ENCODE assay signal across 7 cellular contexts in genomic region chr6:32086661-32087573, GRCh38. TPM values are rescaled to one million over a fixed set of nuclear protein-coding genes. Genes with fewer than 3 reads are reported as not detected.
DNase-seq lines count a peak whose midpoint lies in the region; ATAC-seq, FAIRE-seq and TF ChIP-seq lines count a peak whose summit lies in the region.

No MANE protein-coding gene starts in this region.

- no peaks in the 10 kb centered on the region for H3K79me2 ChIP-seq in OCI-LY3 (ENCODE audit: low read length)
- no peaks in the 10 kb centered on the region for H3K79me2 ChIP-seq in H1 (ENCODE audit: control insufficient read depth in 1 of 2, insufficient read depth in 2 of 2, low read length in 2 of 2)

- TF ChIP-seq POLR2A in H1 (IDR thresholded peaks at IDR 0.05; ENCODE audit: control extremely low read depth in 1 of 2, low read depth in 2 of 2, low read length in 2 of 2), result 0 out of 3 replicates have a peak, but pooled peaks of 1 of the 2 experiments have one; percentile 27
- TF ChIP-seq POLR2A in lower leg skin (IDR thresholded peaks at IDR 0.05), result no peak

- TF ChIP-seq EP300 in H1 (IDR thresholded peaks at IDR 0.05; ENCODE audit: borderline replicate concordance in 1 of 2, low read depth in 2 of 2, low read length in 2 of 2), result no peak

- H4K20me1 ChIP-seq in OCI-LY3 (ENCODE audit: insufficient read depth, low read length), result peaks cover 3% of the 10 kb centered on the region; the same call in 1 of the 2 replicates
- H4K20me1 ChIP-seq in H1 (replicated peaks in 1 of 2; ENCODE audit: control insufficient read depth in 1 of 2, insufficient read depth in 2 of 2, low read length in 2 of 2), result no peaks in the 10 kb centered on the region

- peaks cover 15% of the 10 kb centered on the region for H3K4me1 ChIP-seq in OCI-LY3 (ENCODE audit: low read length)
- H3K4me1 ChIP-seq in H1 (replicated peaks in 1 of 4; ENCODE audit: control insufficient read depth in 3 of 4, insufficient read depth in 4 of 4, low read length in 3 of 4), result peaks cover 0 to 16% (median 7%) of the 10 kb centered on the region in 4 experiments; a peak in 5 of 7 replicates
- H3K4me1 ChIP-seq in pancreas, result no peaks in the 10 kb centered on the region

- H2BK12ac ChIP-seq in H1 (ENCODE audit: low read depth, low read length), result peak overlapping the region; percentile 71

- H3K14ac ChIP-seq in H1 (ENCODE audit: insufficient read length), result no peak overlapping the region

- peak overlapping the region; percentile 5; the same call in 1 of the 2 replicates for H2BK20ac ChIP-seq in H1 (ENCODE audit: low read length)

- H3K56ac ChIP-seq in H1 (replicated peaks; ENCODE audit: insufficient read length, low read depth, low read length), result no peak overlapping the region

- no peak overlapping the region for H3K4ac ChIP-seq in H1 (replicated peaks; ENCODE audit: insufficient read length, low read depth, low read length)

- H4K8ac ChIP-seq in H1 (ENCODE audit: extremely low read depth, insufficient read depth, low read length), result peak overlapping the region; percentile 92

- H3K27ac ChIP-seq in OCI-LY3 (ENCODE audit: low read length) (no peak overlapping the region), H1 (ENCODE audit: low read depth, low read length) (no peak overlapping the region), pancreas (peak overlapping the region in 1 of 4 donors; percentile 5)

- intact Hi-C loops in pancreas (cut with DNase I) (no loop called here), lower leg skin (cut with DNase I; ENCODE audit: low total_unique reads) (no loop called here)

- peak overlapping the region; percentile 77 for H4K91ac ChIP-seq in H1 (replicated peaks; ENCODE audit: insufficient read length, low read length)

- no peaks in the 10 kb centered on the region for H3K9me3 ChIP-seq in OCI-LY3 (ENCODE audit: insufficient read depth, low read length)
- H3K9me3 ChIP-seq in H1 (ENCODE audit: insufficient read depth in 2 of 2, low read depth in 1 of 2, low read length in 1 of 2), result no peaks in the 10 kb centered on the region
- no peaks in the 10 kb centered on the region for H3K9me3 ChIP-seq in pancreas

- peak; percentile 65 for DNase-seq in GM19240 (ENCODE audit: insufficient read length, low spot score)
- DNase-seq in H1 (ENCODE audit: low read depth in 1 of 2, low spot score in 2 of 2), result peak in 1 of 2 experiments; percentile 63
- DNase-seq in pancreas, result peak in 1 of 6 donors; percentile 67
- DNase-seq in OCI-M2 (lab: John Stamatoyannopoulos, UW; ENCODE audit: unreplicated experiment), result no peak
- no peak for DNase-seq in midbrain (lab: John Stamatoyannopoulos, UW)
- no peak for DNase-seq in lower leg skin (ENCODE audit: low spot score in 2 of 2)

- peak overlapping the region; percentile 26 for H3K4me2 ChIP-seq in OCI-LY3 (ENCODE audit: low read length)
- H3K4me2 ChIP-seq in H1 (ENCODE audit: insufficient read depth in 1 of 2, low read depth in 2 of 2, low read length in 2 of 2), result peak overlapping the region; percentile 39 to 65; a peak in 3 of 4 replicates

- no peak overlapping the region for H3K9ac ChIP-seq in OCI-LY3 (ENCODE audit: low read length)
- H3K9ac ChIP-seq in H1 (replicated peaks in 1 of 4; ENCODE audit: extremely low read depth in 1 of 4, low read depth in 3 of 4, low read length in 3 of 4), result peak overlapping the region in 2 of 4 experiments; percentile 48 to 63; a peak in 4 of 7 replicates

- H2BK15ac ChIP-seq in H1 (ENCODE audit: low read length), result peak overlapping the region; percentile 61

- no peak for TF ChIP-seq RAD21 in H1 (IDR thresholded peaks at IDR 0.05 in 1 of 2, conservative IDR thresholded peaks at IDR 0.05 in 1 of 2; ENCODE audit: low read depth in 2 of 2, low read length in 2 of 2)

- H2AFZ ChIP-seq in OCI-LY3 (ENCODE audit: low read depth, low read length) (no peak overlapping the region), H1 (ENCODE audit: low read length) (peak overlapping the region; percentile 61; the same call in 1 of the 2 replicates)

- no peak overlapping the region for H2BK120ac ChIP-seq in H1 (replicated peaks; ENCODE audit: low read depth, low read length)

- H3K36me3 ChIP-seq in OCI-LY3 (replicated peaks; ENCODE audit: low read depth, low read length) (no peaks in the 10 kb centered on the region), H1 (ENCODE audit: control insufficient read depth in 2 of 4, insufficient read depth in 4 of 4, low read length in 3 of 4) (no peaks in the 10 kb centered on the region), pancreas (no peaks in the 10 kb centered on the region)

- H3K27me3 ChIP-seq in OCI-LY3 (ENCODE audit: low read depth, low read length), result peaks cover 72% of the 10 kb centered on the region
- H3K27me3 ChIP-seq in H1 (replicated peaks in 1 of 4; ENCODE audit: control insufficient read depth in 3 of 4, extremely low read depth in 1 of 4, insufficient read depth in 3 of 4, low read length in 3 of 4), result peaks cover 0 to 13% (median 11%) of the 10 kb centered on the region in 4 experiments; a peak in 5 of 7 replicates
- H3K27me3 ChIP-seq in pancreas, result no peaks in the 10 kb centered on the region

- POLR2A ChIA-PET in H1 (lab: Charles Lee; ENCODE audit: partially characterized antibody), result interaction anchor here (0.8 to 2.2 kb wide), 9 partner anchors 11 to 90 kb away, joined by 3 to 7 read pairs (median 4); partner anchors contain the start of genes AGPAT1, ATF6B and TNXB

- FAIRE-seq in H1 (lab: Jason Lieb, UNC), result no peak
- FAIRE-seq in pancreas (lab: Jason Lieb, UNC), result no peak

- CTCF ChIA-PET in H1 (lab: Charles Lee; ENCODE audit: partially characterized antibody), result interaction anchor here (0.6 to 7.5 kb wide), 11 partner anchors 10 to 80 kb away, joined by 3 to 61 read pairs (median 5); partner anchors contain the start of gene TNXB

- peak; percentile 20 to 40 (median 39) for ATAC-seq in pancreas

- no peaks in the 10 kb centered on the region; the same call in 1 of the 2 replicates for H3K23me2 ChIP-seq in H1 (ENCODE audit: low read depth, low read length)

- H4K5ac ChIP-seq in H1 (ENCODE audit: insufficient read length, low read depth, low read length), result peak overlapping the region; percentile 41

- TF ChIP-seq CTCF in OCI-LY3 (IDR thresholded peaks at IDR 0.05; ENCODE audit: low read depth, low read length) (no peak), H1 (IDR thresholded peaks at IDR 0.05; ENCODE audit: control extremely low read depth in 1 of 3, insufficient read depth in 1 of 3, low read depth in 1 of 3, low read length in 3 of 3) (peak in 1 of 3 experiments; percentile 20; a peak in 1 of 4 replicates), pancreas (IDR thresholded peaks at IDR 0.05) (no peak), lower leg skin (IDR thresholded peaks at IDR 0.05) (no peak)

- H3K23ac ChIP-seq in H1 (ENCODE audit: insufficient read length), result no peak overlapping the region

- 0 out of 2 replicates have a peak overlapping the region, but pooled peaks have one; percentile 49 for H2BK5ac ChIP-seq in H1 (ENCODE audit: low read depth, low read length)

- H3K4me3 ChIP-seq in OCI-LY3 (ENCODE audit: low read length) (no peak overlapping the region), H1 (ENCODE audit: extremely low read depth in 1 of 4, insufficient read depth in 2 of 4, low read depth in 3 of 4, low read length in 4 of 4) (peak overlapping the region; percentile 10 to 54 (median 18); a peak in 4 of 8 replicates), pancreas (peak overlapping the region in 1 of 4 donors; percentile 29), lower leg skin (ENCODE audit: low read depth, poor library complexity, severe bottlenecking) (no peak overlapping the region)

- WGBS in H1 (ENCODE audit: extremely low coverage in 1 of 2, insufficient coverage in 1 of 2, insufficient read length in 1 of 2, insufficient replicate concordance in 2 of 2, low coverage in 1 of 2, low lambda C conversion rate in 2 of 2, missing lambda C conversion rate in 1 of 2), 2 experiments, result 47% methylated on average over 26 of the region's 45 CpGs; no CpG with 5 or more reads in 1 of the 2 experiments
- 20 to 35% methylated on average over 28 to 45 of the region's 45 CpGs for WGBS in pancreas, 2 donors
- WGBS in lower leg skin, 2 donors, result 46 to 55% methylated on average over 8 to 15 of the region's 45 CpGs

- H3K18ac ChIP-seq in H1 (ENCODE audit: extremely low read depth, low read length), result peak overlapping the region; percentile 95

- no peaks in the 10 kb centered on the region; the same call in 1 of the 2 replicates for H3K79me1 ChIP-seq in H1 (ENCODE audit: low read depth, low read length)

- H2AK5ac ChIP-seq in H1 (ENCODE audit: low read depth, low read length), result peak overlapping the region; percentile 55; the same call in 1 of the 2 replicates

RNA-seq across cellular contexts. Expression of gene TNXB, which starts 22.2 kb away (rescaled TPM):
- 4.8 and 5.5 TPM in 2 replicates for total RNA-seq in H1 (2021; fragmentation: NEBNext Ultra II Directional; extraction: Animal tissue kit (Norgen Biotek cat#: 25700))
- polyA plus RNA-seq in H1 (2011; rRNA removed) (3.1 and 6.5 TPM in 2 replicates), pancreas (10 to 100 TPM; 13.1 to 18.6 TPM)
- 3.8 TPM for polyA plus RNA-seq in H1 (2011; cell fraction: cytosol; rRNA removed)
- polyA plus RNA-seq in H1 (2011; cell fraction: nucleus; rRNA removed), result 19.4 TPM
- 2.7 to 5.3 TPM (median 4.8 TPM) in 4 replicates for polyA plus RNA-seq in H1 (2012, experiment 1 of 2)
- 2.0 TPM for polyA plus RNA-seq in H1 (2012, experiment 2 of 2)
- 2.0 TPM for polyA plus RNA-seq in H1 (2013, experiment 1 of 2)
- 2.4 TPM for polyA plus RNA-seq in H1 (2013, experiment 2 of 2)
- 2.6 and 3.6 TPM in 2 replicates for polyA minus RNA-seq in H1 (2011; rRNA and poly(A)+ RNA removed)
- polyA minus RNA-seq in H1 (2011; cell fraction: cytosol; rRNA and poly(A)+ RNA removed), result 5.5 TPM
- 7.9 TPM for polyA minus RNA-seq in H1 (2011; cell fraction: nucleus; rRNA and poly(A)+ RNA removed)
- total RNA-seq in pancreas (10 to 100 TPM in 2 of 6 donors, 1 to 10 TPM in 4; 5.2 to 15.2 (median 7.1) TPM), lower leg skin (100 to 1,000 TPM in 1 of 4 donors, 10 to 100 TPM in 3; 24.9 to 155 (median 46.3) TPM)

RNA-seq across cellular contexts. Expression of gene ATF6B, which starts 41.1 kb away (rescaled TPM):
- 36.2 and 38.1 TPM in 2 replicates for total RNA-seq in H1 (2021; fragmentation: NEBNext Ultra II Directional; extraction: Animal tissue kit (Norgen Biotek cat#: 25700))
- polyA plus RNA-seq in H1 (2011; rRNA removed) (42.2 and 66.3 TPM in 2 replicates), pancreas (10 to 100 TPM; 54.0 to 68.0 TPM)
- polyA plus RNA-seq in H1 (2011; cell fraction: cytosol; rRNA removed), result 37.2 TPM
- polyA plus RNA-seq in H1 (2011; cell fraction: nucleus; rRNA removed), result 118 TPM
- 32.9 to 50.0 TPM (median 43.7 TPM) in 4 replicates for polyA plus RNA-seq in H1 (2012, experiment 1 of 2)
- polyA plus RNA-seq in H1 (2012, experiment 2 of 2), result 61.0 TPM
- 39.5 TPM for polyA plus RNA-seq in H1 (2013, experiment 1 of 2)
- polyA plus RNA-seq in H1 (2013, experiment 2 of 2), result 41.1 TPM
- polyA minus RNA-seq in H1 (2011; rRNA and poly(A)+ RNA removed), result 28.8 and 31.4 TPM in 2 replicates
- polyA minus RNA-seq in H1 (2011; cell fraction: cytosol; rRNA and poly(A)+ RNA removed), result 20.3 TPM
- 41.5 TPM for polyA minus RNA-seq in H1 (2011; cell fraction: nucleus; rRNA and poly(A)+ RNA removed)
- total RNA-seq in pancreas (10 to 100 TPM; 30.2 to 56.5 (median 36.3) TPM), lower leg skin (100 to 1,000 TPM in 1 of 4 donors, 10 to 100 TPM in 3; 46.8 to 102 (median 54.1) TPM)

RNA-seq across cellular contexts. Expression of gene FKBPL, which starts 43.2 kb away (rescaled TPM):
- 9.4 and 10.9 TPM in 2 replicates for total RNA-seq in H1 (2021; fragmentation: NEBNext Ultra II Directional; extraction: Animal tissue kit (Norgen Biotek cat#: 25700))
- polyA plus RNA-seq in H1 (2011; rRNA removed) (5.4 and 5.8 TPM in 2 replicates), pancreas (1 to 10 TPM; 5.0 to 5.9 TPM)
- 7.0 TPM for polyA plus RNA-seq in H1 (2011; cell fraction: cytosol; rRNA removed)
- 6.1 TPM for polyA plus RNA-seq in H1 (2011; cell fraction: nucleus; rRNA removed)
- polyA plus RNA-seq in H1 (2012, experiment 1 of 2), result 9.7 to 13.9 TPM (median 10.9 TPM) in 4 replicates
- 16.2 TPM for polyA plus RNA-seq in H1 (2012, experiment 2 of 2)
- polyA plus RNA-seq in H1 (2013, experiment 1 of 2), result 6.4 TPM
- 6.1 TPM for polyA plus RNA-seq in H1 (2013, experiment 2 of 2)
- 4.7 and 5.1 TPM in 2 replicates for polyA minus RNA-seq in H1 (2011; rRNA and poly(A)+ RNA removed)
- polyA minus RNA-seq in H1 (2011; cell fraction: cytosol; rRNA and poly(A)+ RNA removed), result 3.7 TPM
- polyA minus RNA-seq in H1 (2011; cell fraction: nucleus; rRNA and poly(A)+ RNA removed), result 4.1 TPM
- total RNA-seq in pancreas (1 to 10 TPM; 2.0 to 4.7 (median 3.3) TPM), lower leg skin (10 to 100 TPM in 1 of 4 donors, 1 to 10 TPM in 3; 5.8 to 12.5 (median 8.0) TPM)

RNA-seq across cellular contexts. Expression of gene CYP21A2, which starts 48.7 kb away (rescaled TPM):
- 0.22 and 0.40 TPM in 2 replicates for total RNA-seq in H1 (2021; fragmentation: NEBNext Ultra II Directional; extraction: Animal tissue kit (Norgen Biotek cat#: 25700))
- polyA plus RNA-seq in H1 (2011; rRNA removed) (0.14 and 0.23 TPM in 2 replicates), pancreas (1 to 10 TPM; 1.3 to 2.7 TPM)
- 0.21 TPM for polyA plus RNA-seq in H1 (2011; cell fraction: cytosol; rRNA removed)
- polyA plus RNA-seq in H1 (2011; cell fraction: nucleus; rRNA removed), result 0.71 TPM
- polyA plus RNA-seq in H1 (2012, experiment 1 of 2), result 0.32 to 0.62 TPM (median 0.36 TPM) in 3 of 4 replicates, not detected in the other
- polyA plus RNA-seq in H1 (2012, experiment 2 of 2), result 0.30 TPM
- 0.14 TPM for polyA plus RNA-seq in H1 (2013, experiment 1 of 2)
- 0.11 TPM for polyA plus RNA-seq in H1 (2013, experiment 2 of 2)
- polyA minus RNA-seq in H1 (2011; rRNA and poly(A)+ RNA removed), result 0.16 TPM in 1 of 2 replicates, not detected in the other
- polyA minus RNA-seq in H1 (2011; cell fraction: cytosol; rRNA and poly(A)+ RNA removed), result not detected
- 0.90 TPM for polyA minus RNA-seq in H1 (2011; cell fraction: nucleus; rRNA and poly(A)+ RNA removed)
- total RNA-seq in pancreas (1 to 10 TPM in 1 of 6 donors, under 1 TPM in 5; 0.23 to 1.5 (median 0.71) TPM), lower leg skin (1 to 10 TPM in 1 of 4 donors, under 1 TPM in 2, not detected in 1; 0.27 to 3.9 (median 0.88) TPM)

Comparison
In these comparisons a context has a peak if more than half of its experiments do, and no peak if none do; other contexts are left out.
1. H3K4me3 ChIP-seq: peak in H1 (4 of 4); none in OCI-LY3 (single experiment) and lower leg skin (single experiment).